ENCODE assay signal across 15 cellular contexts in genomic region chr5:58183078-58183885, GRCh38.
"Had no signal": no experiment of that assay in that cellular context is flagged by ENCODE, and none has a peak within 500 bp of the region (broad histone marks: within the 10 kb centered on the region; RNA-seq: fewer than 3 reads in every experiment).

No MANE protein-coding gene starts in this region.

- H3K4me1 ChIP-seq: prostate gland, transverse colon had no signal

- H3K4me3 ChIP-seq: esophagus muscularis mucosa, prostate gland, sigmoid colon, transverse colon had no signal

- DNase-seq: activated effector memory CD4-positive, alpha-beta T cell treated with anti-CD3 and anti-CD28 coated beads, Interleukin-2, amount 50 U/mL, for 16 hours; activated T-cell treated with anti-CD3 and anti-CD28 coated beads, Interleukin-2, amount 50 U/mL, for 1 hour; amygdala; islet precursor cell; left ventricle myocardium superior; naive thymus-derived CD4-positive, alpha-beta T cell; sigmoid colon; stimulated activated CD4-positive, alpha-beta T cell treated with anti-CD3 and anti-CD28 coated beads, Interleukin-12 subunit alpha, Interleukin-12 subunit beta, amount 100 ng/mL, for 4 hours; stimulated activated naive CD4-positive, alpha-beta T cell; substantia nigra; transverse colon had no signal

- H3K36me3 ChIP-seq: esophagus muscularis mucosa, neutrophil, prostate gland, sigmoid colon, transverse colon had no signal

- H3K27ac ChIP-seq: esophagus muscularis mucosa, neutrophil, prostate gland, sigmoid colon, transverse colon had no signal

- H3K9me3 ChIP-seq: esophagus muscularis mucosa, neutrophil, prostate gland, sigmoid colon, transverse colon had no signal

- H3K27me3 ChIP-seq: esophagus muscularis mucosa, neutrophil, sigmoid colon, transverse colon had no signal

- ATAC-seq: activated naive CD4-positive, alpha-beta T cell treated with anti-CD3 and anti-CD28 coated beads, Interleukin-2, amount 50 U/mL, for 72 hours; naive thymus-derived CD4-positive, alpha-beta T cell had no signal
